Comparison of ENCODE assay signal across 28 cellular contexts in genomic region chr11:10374386-10374785, GRCh38.
"Had no signal": no experiment of that assay in that cellular context is flagged by ENCODE, and none has a peak within 500 bp of the region (broad histone marks: within the 10 kb centered on the region; RNA-seq: fewer than 3 reads in every experiment).

No MANE protein-coding gene starts in this region.

- H3K36me3 Mint-ChIP-seq: activated CD4-positive, alpha-beta memory T cell treated with anti-CD3 and anti-CD28 coated beads for 36 hours; naive thymus-derived CD8-positive, alpha-beta T cell had no signal

- H3K4me3 Mint-ChIP-seq: activated CD4-positive, alpha-beta memory T cell treated with anti-CD3 and anti-CD28 coated beads for 36 hours; activated CD4-positive, alpha-beta T cell treated with anti-CD3 and anti-CD28 coated beads, Interleukin-2, amount 10 ng/mL, durations not matched to agents 24 days and 14 days; activated T-helper 1 cell treated with anti-CD3 and anti-CD28 coated beads, Interleukin-12 subunit alpha, Interleukin-12 subunit beta, Interleukin-2, Interleukin-4 antibody, amounts not matched to agents 30 ng/mL and 10 ng/mL and 1 ng/mL, durations not matched to agents 14 hours and 24 hours and 36 hours; central memory CD8-positive, alpha-beta T cell; dendritic cell treated with granulocyte-macrophage colony-stimulating factor and Interleukin-4, amounts not matched to agents 40 ng/mL and 50 ng/mL, for 4 days; endodermal cell; naive thymus-derived CD8-positive, alpha-beta T cell; T-helper 1 cell treated with Interleukin-12 subunit alpha and Interleukin-12 subunit beta and Interleukin-4 antibody, amounts not matched to agents 30 μg/mL and 1 μg/mL, for 36 hours had no signal

- H3K9me3 Mint-ChIP-seq: activated CD4-positive, alpha-beta memory T cell treated with anti-CD3 and anti-CD28 coated beads for 36 hours; activated CD4-positive, alpha-beta T cell treated with anti-CD3 and anti-CD28 coated beads, Interleukin-2, amount 10 ng/mL, durations not matched to agents 24 days and 14 days; activated T-helper 1 cell treated with anti-CD3 and anti-CD28 coated beads, Interleukin-12 subunit alpha, Interleukin-12 subunit beta, Interleukin-2, Interleukin-4 antibody, amounts not matched to agents 30 ng/mL and 10 ng/mL and 1 ng/mL, durations not matched to agents 14 hours and 24 hours and 36 hours; central memory CD8-positive, alpha-beta T cell; dendritic cell treated with granulocyte-macrophage colony-stimulating factor and Interleukin-4, amounts not matched to agents 40 ng/mL and 50 ng/mL, for 4 days; naive thymus-derived CD8-positive, alpha-beta T cell; T-helper 1 cell treated with Interleukin-12 subunit alpha and Interleukin-12 subunit beta and Interleukin-4 antibody, amounts not matched to agents 30 μg/mL and 1 μg/mL, for 36 hours had no signal

- H3K27ac ChIP-seq: hepatocyte, right lobe of liver, testis, transverse colon, uterus had no signal

- H3K4me3 ChIP-seq: gastrocnemius medialis, hepatocyte, right lobe of liver, skin epidermis, testis, transverse colon, uterus had no signal

- DNase-seq: activated CD4-positive, alpha-beta memory T cell treated with anti-CD3 and anti-CD28 coated beads for 36 hours; activated CD4-positive, alpha-beta T cell treated with anti-CD3 and anti-CD28 coated beads, Interleukin-2, amount 10 ng/mL, durations not matched to agents 24 days and 14 days; activated CD4-positive, CD25-positive, alpha-beta regulatory T cell treated with anti-CD3 and anti-CD28 coated beads, Interleukin-2, amount 50 U/mL, for 72 hours; activated CD8-positive, alpha-beta memory T cell treated with anti-CD3 and anti-CD28 coated beads, Interleukin-2, amount 50 U/mL, for 4 hours; activated gamma-delta T cell; activated naive CD4-positive, alpha-beta T cell treated with anti-CD3 and anti-CD28 coated beads, Interleukin-2, amount 50 U/mL, for 16 hours; activated T-cell treated with anti-CD3 and anti-CD28 coated beads, Interleukin-2, amount 50 U/mL, for 1 hour; amygdala; endodermal cell; gastrocnemius medialis; kidney; left colon; naive thymus-derived CD8-positive, alpha-beta T cell; right lobe of liver; stimulated activated CD4-positive, alpha-beta T cell treated with anti-CD3 and anti-CD28 coated beads, Interleukin-12 subunit alpha, Interleukin-12 subunit beta, amount 100 ng/mL, for 4 hours; stimulated activated CD4-positive, alpha-beta T cell treated with anti-CD3 and anti-CD28 coated beads, Interleukin-4, amount 100 ng/mL, for 1 hour; stimulated activated naive CD8-positive, alpha-beta T cell treated with anti-CD3 and anti-CD28 coated beads, Interleukin-15, Interleukin-2, amounts not matched to agents 100 U/mL and 50 U/mL, for 24 hours; T-helper 9 cell; testis; transverse colon; uterus had no signal

- H3K9me3 ChIP-seq: gastrocnemius medialis, right lobe of liver, testis, transverse colon, uterus had no signal

- H3K79me2 ChIP-seq: hepatocyte had no signal

- H3K4me2 ChIP-seq: hepatocyte had no signal

- H3K27me3 ChIP-seq: gastrocnemius medialis, hepatocyte, right lobe of liver, testis, transverse colon, uterus had no signal

- H2AFZ ChIP-seq: hepatocyte had no signal

- ATAC-seq: esophagus mucosa; gastrocnemius medialis; left colon; naive thymus-derived CD8-positive, alpha-beta T cell; right lobe of liver; stimulated activated naive CD8-positive, alpha-beta T cell treated with anti-CD3 and anti-CD28 coated beads, Interleukin-15, Interleukin-2, amounts not matched to agents 100 U/mL and 50 U/mL, for 24 hours had no signal

- H3K27ac Mint-ChIP-seq: activated CD4-positive, alpha-beta memory T cell treated with anti-CD3 and anti-CD28 coated beads for 36 hours; activated CD4-positive, alpha-beta T cell treated with anti-CD3 and anti-CD28 coated beads, Interleukin-2, amount 10 ng/mL, durations not matched to agents 24 days and 14 days; activated T-helper 1 cell treated with anti-CD3 and anti-CD28 coated beads, Interleukin-12 subunit alpha, Interleukin-12 subunit beta, Interleukin-2, Interleukin-4 antibody, amounts not matched to agents 30 ng/mL and 10 ng/mL and 1 ng/mL, durations not matched to agents 14 hours and 24 hours and 36 hours; dendritic cell treated with granulocyte-macrophage colony-stimulating factor and Interleukin-4, amounts not matched to agents 40 ng/mL and 50 ng/mL, for 4 days; endodermal cell; naive thymus-derived CD8-positive, alpha-beta T cell; T-helper 1 cell treated with Interleukin-12 subunit alpha and Interleukin-12 subunit beta and Interleukin-4 antibody, amounts not matched to agents 30 μg/mL and 1 μg/mL, for 36 hours had no signal

- H3K4me1 ChIP-seq: uterus had no signal

- H3K36me3 ChIP-seq: gastrocnemius medialis, right lobe of liver, transverse colon, uterus had no signal

- H3K4me1 Mint-ChIP-seq: activated CD4-positive, alpha-beta T cell treated with anti-CD3 and anti-CD28 coated beads, Interleukin-2, amount 10 ng/mL, durations not matched to agents 24 days and 14 days; central memory CD8-positive, alpha-beta T cell; endodermal cell; naive thymus-derived CD8-positive, alpha-beta T cell had no signal
